ENCODE assay signal across 31 cellular contexts in genomic region chr9:8622222-8622802, GRCh38.
"Had no signal": no experiment of that assay in that cellular context is flagged by ENCODE, and none has a peak within 500 bp of the region (broad histone marks: within the 10 kb centered on the region; RNA-seq: fewer than 3 reads in every experiment).

No MANE protein-coding gene starts in this region.

- H3K27me3 ChIP-seq: ascending aorta, cardiac muscle cell had no signal

- H3K36me3 ChIP-seq: ascending aorta, cardiac muscle cell had no signal

- H3K9me3 ChIP-seq: ascending aorta had no signal

- FAIRE-seq: bronchial epithelial cell, TTC549 had no signal

- H3K27ac ChIP-seq: ascending aorta, cardiac muscle cell, VCaP had no signal

- ATAC-seq: activated CD8-positive, alpha-beta T cell treated with anti-CD3 and anti-CD28 coated beads for 36 hours; activated naive CD4-positive, alpha-beta T cell treated with anti-CD3 and anti-CD28 coated beads, Interleukin-2, amount 50 U/mL, for 72 hours; activated T-cell treated with anti-CD3 and anti-CD28 coated beads, Interleukin-2, amount 50 U/mL, for 4 hours; activated T-cell treated with anti-CD3 and anti-CD28 coated beads, Interleukin-2, amount 50 U/mL, for 72 hours; activated T-helper 17 cell treated with anti-CD3 and anti-CD28 coated beads, Interleukin-2, amount 50 U/mL, for 72 hours had no signal

- H3K4me3 ChIP-seq: ascending aorta, cardiac muscle cell had no signal

- DNase-seq: activated B cell treated with CpG ODN at 0.5 μM for 24 hours; activated CD4-positive, alpha-beta memory T cell treated with anti-CD3 and anti-CD28 coated beads for 36 hours; activated CD4-positive, alpha-beta T cell treated with anti-CD3 and anti-CD28 coated beads for 4 hours; activated CD4-positive, alpha-beta T cell treated with anti-CD3 and anti-CD28 coated beads, Interleukin-2, amount 10 ng/mL, durations not matched to agents 24 days and 14 days; activated CD4-positive, alpha-beta T cell treated with anti-CD3 and anti-CD28 coated beads, Interleukin-2, amount 50 U/mL, for 1 hour; activated CD4-positive, alpha-beta T cell treated with anti-CD3 and anti-CD28 coated beads, Interleukin-2, amount 50 U/mL, for 4 hours; activated CD4-positive, CD25-positive, alpha-beta regulatory T cell treated with anti-CD3 and anti-CD28 coated beads, Interleukin-2, amount 50 U/mL, for 72 hours; activated CD8-positive, alpha-beta memory T cell treated with anti-CD3 and anti-CD28 coated beads, Interleukin-2, amount 50 U/mL, for 4 hours; activated CD8-positive, alpha-beta T cell treated with anti-CD3 and anti-CD28 coated beads for 36 hours; activated effector memory CD4-positive, alpha-beta T cell treated with anti-CD3 and anti-CD28 coated beads, Interleukin-2, amount 50 U/mL, for 16 hours; activated gamma-delta T cell treated with Interleukin-2 at 50 U/mL for 16 hours; activated naive CD4-positive, alpha-beta T cell; activated naive CD4-positive, alpha-beta T cell treated with anti-CD3 and anti-CD28 coated beads for 36 hours; activated naive CD4-positive, alpha-beta T cell treated with anti-CD3 and anti-CD28 coated beads, Interleukin-2, amount 50 U/mL, for 16 hours; activated naive CD8-positive, alpha-beta T cell treated with anti-CD3 and anti-CD28 coated beads for 36 hours; activated T-cell treated with anti-CD3 and anti-CD28 coated beads for 4 hours; activated T-cell treated with anti-CD3 and anti-CD28 coated beads, Interleukin-2, amount 50 U/mL, for 1 hour; activated T-cell treated with anti-CD3 and anti-CD28 coated beads, Interleukin-2, amount 50 U/mL, for 4 hours; activated T-cell treated with anti-CD3 and anti-CD28 coated beads, Interleukin-2, amount 50 U/mL, for 72 hours; amygdala; anterior cingulate cortex; cerebellar nuclear complex; T-helper 2 cell; T-helper 9 cell had no signal
